Comparison of ENCODE assay signal across 14 cellular contexts in the genomic region with DNA sequence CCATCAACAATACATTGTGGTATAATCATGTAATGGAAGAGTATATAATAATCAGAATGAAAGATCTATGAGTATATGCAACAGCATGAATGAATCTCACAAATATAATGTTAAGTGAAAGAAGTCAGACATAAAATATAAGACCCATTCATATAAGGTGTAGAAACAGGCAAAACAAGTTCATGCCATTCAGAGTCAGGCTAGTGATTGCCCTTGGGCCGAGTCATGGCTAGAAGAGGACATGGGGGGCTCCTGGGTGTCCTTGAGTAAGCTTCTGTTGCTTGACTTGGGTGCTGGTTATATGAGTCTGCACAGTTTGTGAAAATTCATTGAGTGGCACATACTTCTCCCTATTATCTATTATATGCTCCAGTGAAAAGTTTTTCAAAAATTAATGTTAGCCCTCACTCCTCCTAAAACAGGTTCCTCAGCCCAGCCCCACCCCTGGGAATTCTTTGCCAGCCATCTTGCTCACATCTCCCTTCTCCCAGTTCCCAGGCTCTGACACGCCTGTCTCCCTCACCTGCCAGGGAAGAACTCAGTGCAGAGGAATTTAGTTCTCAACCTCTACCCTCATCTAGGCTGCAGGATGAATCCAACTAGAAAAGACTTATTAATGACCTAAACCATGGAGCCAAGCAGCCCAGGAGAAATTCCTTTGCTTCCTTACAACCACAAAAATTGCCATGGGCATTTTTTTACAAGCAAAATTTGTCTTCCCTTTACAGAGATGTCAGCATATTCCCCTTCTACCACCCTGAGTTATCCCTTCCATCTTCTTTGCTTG. TPM values are rescaled to one million over a fixed set of nuclear protein-coding genes. Genes with fewer than 3 reads are reported as not detected.
DNase-seq lines count a peak whose midpoint lies in the region; ATAC-seq, FAIRE-seq and TF ChIP-seq lines count a peak whose summit lies in the region.
"Had no signal": no experiment of that assay in that cellular context is flagged by ENCODE, and none has a peak within 500 bp of the region (broad histone marks: within the 10 kb centered on the region; RNA-seq: fewer than 3 reads in every experiment).

No MANE protein-coding gene starts in this region.

- no peak for FAIRE-seq in bronchial epithelial cell (lab: Jason Lieb, UNC)
- FAIRE-seq: GM12878 had no signal

- H3K27me3 Mint-ChIP-seq in Caco-2 (ENCODE audit: insufficient read depth, unreplicated experiment), result no peaks in the 10 kb centered on the region
- H3K27me3 Mint-ChIP-seq: activated naive CD8-positive, alpha-beta T cell had no signal

- H3K9me3 ChIP-seq in Caco-2, result no peaks in the 10 kb centered on the region
- H3K9me3 ChIP-seq: sigmoid colon had no signal

- H3K27me3 ChIP-seq in Caco-2 (replicated peaks; ENCODE audit: control insufficient read depth, insufficient read depth, low read length) (no peaks in the 10 kb centered on the region; the same call in 1 of the 2 replicates), bronchial epithelial cell (ENCODE audit: control insufficient read depth, insufficient read depth, low read length) (no peaks in the 10 kb centered on the region)
- H3K27me3 ChIP-seq: hepatocyte, sigmoid colon had no signal

- no TSS peak for BruUV-seq in Caco-2 (replicated peaks; lab: Mats Ljungman, UMichigan)

- TF ChIP-seq CTCF in Caco-2 (IDR thresholded peaks at IDR 0.05; ENCODE audit: insufficient read depth in 1 of 2, low read depth in 1 of 2, low read length in 1 of 2, severe bottlenecking in 1 of 2, unreplicated experiment in 1 of 2), result no peak
- TF ChIP-seq CTCF in bronchial epithelial cell (IDR thresholded peaks at IDR 0.05; ENCODE audit: insufficient read depth, low read length, severe bottlenecking), result no peak

- ATAC-seq in GM18861 (IDR thresholded peaks at IDR 0.05; ENCODE audit: unreplicated experiment) (no peak), GM18909 (IDR thresholded peaks at IDR 0.05; ENCODE audit: poor library complexity, unreplicated experiment) (no peak), left lobe of liver (no peak)

- H3K4me3 Mint-ChIP-seq in Caco-2 (ENCODE audit: unreplicated experiment), result no peak overlapping the region
- H3K4me3 Mint-ChIP-seq: activated naive CD8-positive, alpha-beta T cell; CD8-positive, alpha-beta memory T cell had no signal

- H3K4me3 ChIP-seq in Caco-2 (ENCODE audit: low read depth, low read length) (no peak overlapping the region), bronchial epithelial cell (ENCODE audit: low read depth, low read length) (no peak overlapping the region)
- H3K4me3 ChIP-seq: GM12878, hepatocyte, sigmoid colon had no signal

- intact Hi-C loops in Caco-2 (cut with micrococcal nuclease; ENCODE audit: unreplicated experiment), result no loop called here

- H3K4me1 Mint-ChIP-seq in Caco-2 (ENCODE audit: low read depth, unreplicated experiment), result peaks cover 29% of the 10 kb centered on the region
- H3K4me1 Mint-ChIP-seq: CD8-positive, alpha-beta memory T cell had no signal

- H3K36me3 Mint-ChIP-seq in Caco-2 (ENCODE audit: insufficient read depth, unreplicated experiment), result no peaks in the 10 kb centered on the region
- H3K36me3 Mint-ChIP-seq: activated naive CD8-positive, alpha-beta T cell had no signal

- CTCF ChIA-PET in Caco-2 (lab: Charles Lee), result no interaction called here

- peak; percentile 46 to 62 for DNase-seq in Caco-2
- DNase-seq in LHCN-M2 (ENCODE audit: low read depth), result peak; percentile 55
- peak; percentile 95 for DNase-seq in bronchial epithelial cell (ENCODE audit: low read depth)
- peak; percentile 45 for DNase-seq in myocyte (ENCODE audit: low read depth)
- no peak for DNase-seq in NCI-H345 (lab: John Stamatoyannopoulos, UW)
- no peak for DNase-seq in left lobe of liver (ENCODE audit: low spot score)
- DNase-seq: CD8-positive, alpha-beta memory T cell; NCI-H1436 treated with DMSO at 0.1 percent for 48 hours; sigmoid colon had no signal

- POLR2A ChIA-PET in Caco-2 (lab: Charles Lee), result no interaction called here

- H3K36me3 ChIP-seq in Caco-2 (ENCODE audit: control insufficient read depth, insufficient read depth, low read length) (no peaks in the 10 kb centered on the region), bronchial epithelial cell (ENCODE audit: control insufficient read depth, insufficient read depth, low read length) (no peaks in the 10 kb centered on the region)
- H3K36me3 ChIP-seq: sigmoid colon had no signal

- H3K4me1 ChIP-seq in Caco-2, result peaks cover 17% of the 10 kb centered on the region
- H3K4me1 ChIP-seq: sigmoid colon had no signal

- no peaks in the 10 kb centered on the region for H3K9me3 Mint-ChIP-seq in Caco-2 (ENCODE audit: unreplicated experiment)
- H3K9me3 Mint-ChIP-seq: CD8-positive, alpha-beta memory T cell had no signal

- peak overlapping the region; percentile 10 for H3K27ac Mint-ChIP-seq in Caco-2 (ENCODE audit: unreplicated experiment)
- H3K27ac Mint-ChIP-seq: activated naive CD8-positive, alpha-beta T cell; CD8-positive, alpha-beta memory T cell had no signal

RNA-seq across cellular contexts. Expression of gene NFAT5, which starts 52.4 kb away (rescaled TPM):
- total RNA-seq in Caco-2 (2022), result 87.6 and 89.8 TPM in 2 replicates
- total RNA-seq in LHCN-M2 (2014; rRNA removed), result 8.3 and 12.6 TPM in 2 replicates
- polyA plus RNA-seq in LHCN-M2 (2012), result 6.4 TPM
- total RNA-seq in bronchial epithelial cell, result 8.8 and 11.1 TPM in 2 replicates
- 23.6 and 35.2 TPM in 2 replicates for total RNA-seq in myocyte
- polyA plus RNA-seq in myocyte (2012), result 21.9 TPM
- 10.0 TPM for total RNA-seq in left lobe of liver

Comparison
In these comparisons a context has a peak if more than half of its experiments do, and no peak if none do; other contexts are left out.
1. DNase-seq: peak in Caco-2 (2 of 2), LHCN-M2 (single experiment), bronchial epithelial cell (single experiment) and myocyte (single experiment); none in NCI-H345 (single experiment) and left lobe of liver (single experiment).